ENCODE assay signal across 12 cellular contexts in the genomic region with DNA sequence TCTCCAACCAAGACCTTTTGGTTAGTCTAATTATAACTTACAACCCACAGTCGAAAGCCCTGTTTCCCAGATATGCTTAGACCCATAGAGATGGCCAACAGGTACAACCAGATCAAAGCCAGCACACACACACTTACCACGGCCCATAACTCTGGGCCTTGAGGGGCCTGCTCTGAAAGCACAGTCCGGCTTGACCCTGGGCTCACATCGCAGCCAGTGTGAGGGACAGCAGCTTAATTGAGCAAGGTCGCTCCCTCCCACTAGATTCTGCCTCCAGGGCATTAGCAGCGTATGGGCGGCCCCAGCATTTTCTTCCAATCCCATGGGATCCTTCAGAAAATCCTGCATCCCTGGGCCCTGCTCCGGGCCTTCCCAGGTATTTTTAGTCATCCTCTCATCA.
"Had no signal": no experiment of that assay in that cellular context is flagged by ENCODE, and none has a peak within 500 bp of the region (broad histone marks: within the 10 kb centered on the region; RNA-seq: fewer than 3 reads in every experiment).

No MANE protein-coding gene starts in this region.

- H3K36me3 ChIP-seq: suprapubic skin had no signal

- H3K4me2 ChIP-seq: smooth muscle cell had no signal

- H3K9me3 ChIP-seq: right atrium auricular region, suprapubic skin had no signal

- DNase-seq: activated CD4-positive, CD25-positive, alpha-beta regulatory T cell treated with anti-CD3 and anti-CD28 coated beads, Interleukin-2, amount 50 U/mL, for 72 hours; activated naive CD4-positive, alpha-beta T cell treated with anti-CD3 and anti-CD28 coated beads for 36 hours; caudate nucleus; cortex of kidney; effector memory CD4-positive, alpha-beta T cell; foreskin keratinocyte; glutamatergic neuron had no signal

- H3K27ac ChIP-seq: foreskin keratinocyte, right atrium auricular region, SK-N-MC, suprapubic skin had no signal

- ATAC-seq: foreskin keratinocyte; natural killer cell treated with Interleukin-12 subunit alpha and Interleukin-12 subunit beta and Interleukin-15 and Interleukin-18, amount 100 ng/mL, for 72 hours had no signal

- H3K4me3 ChIP-seq: right atrium auricular region, SK-N-MC, smooth muscle cell, suprapubic skin had no signal

- H3K4me1 ChIP-seq: foreskin keratinocyte had no signal

- H3K27me3 ChIP-seq: foreskin keratinocyte, right atrium auricular region, suprapubic skin had no signal
